8 cellular contexts compared by ENCODE assay signal in genomic region chr6:152301021-152301805, GRCh38.
DNase-seq lines count a peak whose midpoint lies in the region; ATAC-seq, FAIRE-seq and TF ChIP-seq lines count a peak whose summit lies in the region.

No MANE protein-coding gene starts in this region.

- peaks cover 2% of the 10 kb centered on the region for H3K27me3 Mint-ChIP-seq in neural progenitor cell (ENCODE audit: insufficient read depth, low read depth)

- dilution Hi-C loops in endothelial cell of umbilical vein (cut with MboI; ENCODE audit: extremely low pct_ligation_motif_present, low sequenced_read_pairs), result no loop called here

- peaks cover 2% of the 10 kb centered on the region for H3K36me3 Mint-ChIP-seq in neural progenitor cell

- intact Hi-C loops in endothelial cell of umbilical vein (cut with micrococcal nuclease), result loop anchor here (2.0 to 10.0 kb wide), 4 partner anchors 370 to 704 kb away; partner anchors contain the start of gene MTRF1L

- H3K27ac ChIP-seq in endothelial cell of umbilical vein (ENCODE audit: insufficient read depth, low read depth, low read length) (peak overlapping the region; percentile 84), neural progenitor cell (no peak overlapping the region)

- H3K4me3 ChIP-seq in endothelial cell of umbilical vein (replicated peaks in 1 of 3; ENCODE audit: insufficient read depth in 1 of 3, low read depth in 1 of 3, low read length in 3 of 3) (peak overlapping the region; percentile 76 to 97 (median 93)), neural progenitor cell (peak overlapping the region; percentile 66)

- TF ChIP-seq POLR2A in GM18505 (IDR thresholded peaks at IDR 0.05; ENCODE audit: borderline replicate concordance, extremely low read depth, insufficient read depth, insufficient read length), result no peak
- TF ChIP-seq POLR2A in endothelial cell of umbilical vein (IDR thresholded peaks at IDR 0.05; ENCODE audit: low read depth, low read length), result no peak

- H3K4me1 Mint-ChIP-seq in neural progenitor cell, result peaks cover 23% of the 10 kb centered on the region

- CTCF ChIA-PET in endothelial cell of umbilical vein (lab: Charles Lee), result interaction anchor here (0.6 to 3.2 kb wide), 32 partner anchors 8 to 864 kb away, joined by 3 to 152 read pairs (median 5); no protein-coding TSS in a partner anchor

- peak overlapping the region; percentile 96 for H3K4me3 Mint-ChIP-seq in neural progenitor cell

- peak overlapping the region; percentile 89 for H3K27ac Mint-ChIP-seq in neural progenitor cell

- ATAC-seq in GM18505 (IDR thresholded peaks at IDR 0.05; ENCODE audit: unreplicated experiment), result peak; percentile 18

- no peaks in the 10 kb centered on the region for H4K20me1 ChIP-seq in endothelial cell of umbilical vein (replicated peaks; ENCODE audit: control insufficient read depth, extremely low read depth, insufficient read depth, low read length)
- H4K20me1 ChIP-seq in neural progenitor cell (ENCODE audit: low read depth), result no peaks in the 10 kb centered on the region

- H3K9me1 ChIP-seq in endothelial cell of umbilical vein (replicated peaks; ENCODE audit: control insufficient read depth, extremely low read depth, insufficient read depth, low read length), result no peaks in the 10 kb centered on the region

- H3K9me3 Mint-ChIP-seq in neural progenitor cell, result no peaks in the 10 kb centered on the region

- TF ChIP-seq CTCF in endothelial cell of umbilical vein (IDR thresholded peaks at IDR 0.05; ENCODE audit: extremely low read depth in 1 of 2, insufficient read depth in 1 of 2, low read depth in 1 of 2, low read length in 2 of 2), result no peak
- TF ChIP-seq CTCF in neural progenitor cell (IDR thresholded peaks at IDR 0.05), result no peak
- TF ChIP-seq CTCF in GM10266 (IDR thresholded peaks at IDR 0.05; ENCODE audit: control insufficient read depth, insufficient read depth, low read depth, missing control alignments), result no peak

- H3K36me3 ChIP-seq in endothelial cell of umbilical vein (ENCODE audit: control insufficient read depth in 2 of 2, extremely low read depth in 1 of 2, insufficient read depth in 2 of 2, low read length in 2 of 2), result no peaks in the 10 kb centered on the region
- H3K36me3 ChIP-seq in neural progenitor cell, result no peaks in the 10 kb centered on the region

- H3K4me1 ChIP-seq in endothelial cell of umbilical vein (ENCODE audit: control insufficient read depth, extremely low read depth, insufficient read depth, low read length) (peaks cover 22% of the 10 kb centered on the region), neural progenitor cell (peaks cover 6% of the 10 kb centered on the region)

- H3K79me2 ChIP-seq in endothelial cell of umbilical vein (ENCODE audit: control insufficient read depth, insufficient read depth, low read length) (no peaks in the 10 kb centered on the region), neural progenitor cell (ENCODE audit: low read depth) (no peaks in the 10 kb centered on the region)

- POLR2A ChIA-PET in endothelial cell of umbilical vein (lab: Charles Lee), result interaction anchor here (0.6 to 1.8 kb wide), 4 partner anchors 15 to 338 kb away, joined by 3 to 5 read pairs (median 4); no protein-coding TSS in a partner anchor

- H3K9ac ChIP-seq in endothelial cell of umbilical vein (replicated peaks; ENCODE audit: extremely low read depth, insufficient read depth, low read length) (peak overlapping the region; percentile 96), neural progenitor cell (peak overlapping the region; percentile 23)

- H3K27me3 ChIP-seq in endothelial cell of umbilical vein (ENCODE audit: control insufficient read depth in 2 of 2, insufficient read depth in 2 of 2, low read length in 2 of 2) (no peaks in the 10 kb centered on the region), neural progenitor cell (no peaks in the 10 kb centered on the region)

- BruUV-seq in endothelial cell of umbilical vein (replicated peaks; lab: Mats Ljungman, UMichigan), result TSS peak; percentile 53

- H2AFZ ChIP-seq in endothelial cell of umbilical vein (ENCODE audit: low read depth, low read length) (peak overlapping the region; percentile 93), neural progenitor cell (replicated peaks) (peak overlapping the region; percentile 100)

- no peaks in the 10 kb centered on the region for H3F3A ChIP-seq in neural progenitor cell (ENCODE audit: low read depth)

- DNase-seq in HCEC 1CT (peak; percentile 73), NAMALWA (ENCODE audit: low spot score) (peak; percentile 14), endothelial cell of umbilical vein (ENCODE audit: low read depth, low spot score) (no peak), neural progenitor cell (ENCODE audit: low spot score) (no peak), GM19239 (ENCODE audit: insufficient read length, low spot score) (no peak), RPMI8226 (no peak), GM10266 (ENCODE audit: extremely low spot score) (no peak)

- FAIRE-seq in endothelial cell of umbilical vein (lab: Jason Lieb, UNC) (no peak), GM19239 (lab: Jason Lieb, UNC) (no peak)

- peak overlapping the region; percentile 97 for H3K4me2 ChIP-seq in endothelial cell of umbilical vein (ENCODE audit: insufficient read depth, low read length)
- H3K4me2 ChIP-seq in neural progenitor cell, result peak overlapping the region; percentile 85

- no peaks in the 10 kb centered on the region for H3K9me3 ChIP-seq in endothelial cell of umbilical vein (replicated peaks; ENCODE audit: control insufficient read depth, insufficient read depth, low read length)
- H3K9me3 ChIP-seq in neural progenitor cell (ENCODE audit: low read depth), result no peaks in the 10 kb centered on the region

TF ChIP-seq in endothelial cell of umbilical vein, 7 proteins besides CTCF, POLR2A, EP300 and RAD21:
- TF ChIP-seq JUN (IDR thresholded peaks at IDR 0.05; ENCODE audit: borderline replicate concordance, insufficient read depth, insufficient read length, low read depth) (no peak), EZH2 (IDR thresholded peaks at IDR 0.05; ENCODE audit: borderline replicate concordance, low read depth, low read length, severe bottlenecking) (no peak)

Comparison
In these comparisons a context has a peak if more than half of its experiments do, and no peak if none do; other contexts are left out.
1. DNase-seq: peak in HCEC 1CT (single experiment) and NAMALWA (single experiment); none in endothelial cell of umbilical vein (single experiment), neural progenitor cell (single experiment), GM19239 (single experiment), RPMI8226 (single experiment) and GM10266 (single experiment).